In genomic region chr12:107519906-107520859, GRCh38 we compare ENCODE assay signal across 27 cellular contexts.
DNase-seq lines count a peak whose midpoint lies in the region; ATAC-seq and TF ChIP-seq lines count a peak whose summit lies in the region.
"Had no signal": no experiment of that assay in that cellular context is flagged by ENCODE, and none has a peak within 500 bp of the region (broad histone marks: within the 10 kb centered on the region; RNA-seq: fewer than 3 reads in every experiment).

No MANE protein-coding gene starts in this region.

- no peak overlapping the region for H3K4me3 Mint-ChIP-seq in neural progenitor cell
- H3K4me3 Mint-ChIP-seq: activated B cell treated with CpG ODN at 0.5 μM for 24 hours; brain; CD8-positive, alpha-beta memory T cell; T-helper 2 cell treated with Interferon-gamma antibody and Interleukin-4, amounts not matched to agents 5 μg/mL and 100 μg/mL, for 36 hours had no signal

- no peaks in the 10 kb centered on the region for H3K36me3 ChIP-seq in neural progenitor cell
- H3K36me3 ChIP-seq: gastroesophageal sphincter, spleen, tibial nerve had no signal

- no peak overlapping the region for H2AFZ ChIP-seq in neural progenitor cell (replicated peaks)

- H3F3A ChIP-seq in neural progenitor cell (ENCODE audit: low read depth), result no peaks in the 10 kb centered on the region

- no peaks in the 10 kb centered on the region for H3K27me3 ChIP-seq in neural progenitor cell
- H3K27me3 ChIP-seq: gastroesophageal sphincter, spleen, tibial nerve had no signal

- H3K9me3 ChIP-seq in neural progenitor cell (ENCODE audit: low read depth), result no peaks in the 10 kb centered on the region

- no peaks in the 10 kb centered on the region for H3K79me2 ChIP-seq in neural progenitor cell (ENCODE audit: low read depth)

- no peaks in the 10 kb centered on the region for H4K20me1 ChIP-seq in neural progenitor cell (ENCODE audit: low read depth)

- no peak for ATAC-seq in GM21529 (IDR thresholded peaks at IDR 0.05; ENCODE audit: unreplicated experiment)
- ATAC-seq in HG02678 (IDR thresholded peaks at IDR 0.05; ENCODE audit: unreplicated experiment), result no peak
- ATAC-seq: esophagus mucosa; gastroesophageal sphincter; GM12878; stimulated activated naive CD8-positive, alpha-beta T cell treated with anti-CD3 and anti-CD28 coated beads, Interleukin-15, Interleukin-2, amounts not matched to agents 100 U/mL and 50 U/mL, for 24 hours had no signal

- no peak for TF ChIP-seq POLR2A in NB4 (IDR thresholded peaks at IDR 0.05; ENCODE audit: extremely low read depth, insufficient read length)

- H3K4me1 ChIP-seq in neural progenitor cell, result no peaks in the 10 kb centered on the region
- H3K4me1 ChIP-seq: gastroesophageal sphincter, spleen had no signal

- TF ChIP-seq CTCF in NB4 (IDR thresholded peaks at IDR 0.05; ENCODE audit: low read depth, low read length) (no peak), neural progenitor cell (IDR thresholded peaks at IDR 0.05) (no peak)

- H3K27ac Mint-ChIP-seq in neural progenitor cell, result peak overlapping the region; percentile 60
- H3K27ac Mint-ChIP-seq: activated B cell treated with CpG ODN at 0.5 μM for 24 hours; brain; T-helper 2 cell treated with Interferon-gamma antibody and Interleukin-4, amounts not matched to agents 5 μg/mL and 100 μg/mL, for 36 hours had no signal

- peaks cover 3% of the 10 kb centered on the region for H3K9me3 Mint-ChIP-seq in neural progenitor cell

- no peak overlapping the region for H3K4me2 ChIP-seq in neural progenitor cell

- DNase-seq in DMS153 treated with DMSO at 0.1 percent for 48 hours (lab: John Stamatoyannopoulos, UW; ENCODE audit: unreplicated experiment) (peak; percentile 87), NB4 (ENCODE audit: low read depth) (peak; percentile 85), NCI-H345 treated with DMSO at 0.1 percent for 48 hours (lab: John Stamatoyannopoulos, UW; ENCODE audit: unreplicated experiment) (peak; percentile 49), neural progenitor cell (ENCODE audit: low spot score) (no peak), SIG-M5 treated with dmso at 0.1 percent for 504 hours (lab: John Stamatoyannopoulos, UW; ENCODE audit: unreplicated experiment) (no peak), H4 (ENCODE audit: low spot score) (no peak)
- DNase-seq: activated B cell treated with CpG ODN at 0.5 μM for 24 hours; activated CD4-positive, alpha-beta T cell treated with anti-CD3 and anti-CD28 coated beads, Interleukin-2, amount 50 U/mL, for 4 hours; activated effector memory CD4-positive, alpha-beta T cell treated with anti-CD3 and anti-CD28 coated beads, Interleukin-2, amount 50 U/mL, for 16 hours; CD8-positive, alpha-beta memory T cell; DMS53; effector memory CD4-positive, alpha-beta T cell; hypothalamus; NCI-H1694 treated with DMSO at 0.1 percent for 48 hours; NCI-H510A; spleen; stimulated activated CD4-positive, alpha-beta T cell treated with anti-CD3 and anti-CD28 coated beads, Interleukin-4, amount 100 ng/mL, for 24 hours; stimulated activated naive CD8-positive, alpha-beta T cell treated with anti-CD3 and anti-CD28 coated beads, Interleukin-15, Interleukin-2, amounts not matched to agents 100 U/mL and 50 U/mL, for 24 hours had no signal

- peaks cover 7% of the 10 kb centered on the region for H3K4me1 Mint-ChIP-seq in neural progenitor cell

- H3K9ac ChIP-seq in neural progenitor cell, result no peak overlapping the region

- no peaks in the 10 kb centered on the region for H3K36me3 Mint-ChIP-seq in neural progenitor cell

- H3K27ac ChIP-seq in neural progenitor cell, result no peak overlapping the region
- H3K27ac ChIP-seq: gastroesophageal sphincter, spleen, tibial nerve had no signal

- H3K4me3 ChIP-seq in NB4 (ENCODE audit: low read depth, low read length) (peak overlapping the region; percentile 53), neural progenitor cell (no peak overlapping the region)
- H3K4me3 ChIP-seq: gastroesophageal sphincter, GM12878, lung, spleen, tibial nerve had no signal

- peaks cover 4% of the 10 kb centered on the region for H3K27me3 Mint-ChIP-seq in neural progenitor cell (ENCODE audit: insufficient read depth, low read depth)
- H3K27me3 Mint-ChIP-seq: activated B cell treated with CpG ODN at 0.5 μM for 24 hours had no signal

Comparison
In these comparisons a context has a peak if more than half of its experiments do, and no peak if none do; other contexts are left out.
1. DNase-seq: peak in DMS153 treated with DMSO at 0.1 percent for 48 hours (single experiment), NB4 (single experiment) and NCI-H345 treated with DMSO at 0.1 percent for 48 hours (single experiment); none in neural progenitor cell (single experiment), SIG-M5 treated with dmso at 0.1 percent for 504 hours (single experiment) and H4 (single experiment).